Comparison of ENCODE assay signal across 1 cellular context in genomic region chr19:1275976-1276619, GRCh38.
TF ChIP-seq lines count a peak whose summit lies in the region.

No MANE protein-coding gene starts in this region.

TF ChIP-seq in K562, 482 proteins besides CTCF, POLR2A, EP300 and RAD21 (continued from another document and continues in another):
- no peak for TF ChIP-seq DLX4 (CRISPR knock-in tag; IDR thresholded peaks at IDR 0.05)
- TF ChIP-seq RFX7 (CRISPR knock-in tag; IDR thresholded peaks at IDR 0.05) = no peak
- TF ChIP-seq NR4A1 (CRISPR knock-in tag; IDR thresholded peaks at IDR 0.05) = peak; percentile 82; the same call in 1 of the 2 replicates
- no peak for TF ChIP-seq NR4A1 (tag; IDR thresholded peaks at IDR 0.05)
- TF ChIP-seq, protein P1, sequence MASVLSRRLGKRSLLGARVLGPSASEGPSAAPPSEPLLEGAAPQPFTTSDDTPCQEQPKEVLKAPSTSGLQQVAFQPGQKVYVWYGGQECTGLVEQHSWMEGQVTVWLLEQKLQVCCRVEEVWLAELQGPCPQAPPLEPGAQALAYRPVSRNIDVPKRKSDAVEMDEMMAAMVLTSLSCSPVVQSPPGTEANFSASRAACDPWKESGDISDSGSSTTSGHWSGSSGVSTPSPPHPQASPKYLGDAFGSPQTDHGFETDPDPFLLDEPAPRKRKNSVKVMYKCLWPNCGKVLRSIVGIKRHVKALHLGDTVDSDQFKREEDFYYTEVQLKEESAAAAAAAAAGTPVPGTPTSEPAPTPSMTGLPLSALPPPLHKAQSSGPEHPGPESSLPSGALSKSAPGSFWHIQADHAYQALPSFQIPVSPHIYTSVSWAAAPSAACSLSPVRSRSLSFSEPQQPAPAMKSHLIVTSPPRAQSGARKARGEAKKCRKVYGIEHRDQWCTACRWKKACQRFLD (CRISPR knock-in tag; IDR thresholded peaks at IDR 0.05) = peak; percentile 74
- TF ChIP-seq, protein P2, sequence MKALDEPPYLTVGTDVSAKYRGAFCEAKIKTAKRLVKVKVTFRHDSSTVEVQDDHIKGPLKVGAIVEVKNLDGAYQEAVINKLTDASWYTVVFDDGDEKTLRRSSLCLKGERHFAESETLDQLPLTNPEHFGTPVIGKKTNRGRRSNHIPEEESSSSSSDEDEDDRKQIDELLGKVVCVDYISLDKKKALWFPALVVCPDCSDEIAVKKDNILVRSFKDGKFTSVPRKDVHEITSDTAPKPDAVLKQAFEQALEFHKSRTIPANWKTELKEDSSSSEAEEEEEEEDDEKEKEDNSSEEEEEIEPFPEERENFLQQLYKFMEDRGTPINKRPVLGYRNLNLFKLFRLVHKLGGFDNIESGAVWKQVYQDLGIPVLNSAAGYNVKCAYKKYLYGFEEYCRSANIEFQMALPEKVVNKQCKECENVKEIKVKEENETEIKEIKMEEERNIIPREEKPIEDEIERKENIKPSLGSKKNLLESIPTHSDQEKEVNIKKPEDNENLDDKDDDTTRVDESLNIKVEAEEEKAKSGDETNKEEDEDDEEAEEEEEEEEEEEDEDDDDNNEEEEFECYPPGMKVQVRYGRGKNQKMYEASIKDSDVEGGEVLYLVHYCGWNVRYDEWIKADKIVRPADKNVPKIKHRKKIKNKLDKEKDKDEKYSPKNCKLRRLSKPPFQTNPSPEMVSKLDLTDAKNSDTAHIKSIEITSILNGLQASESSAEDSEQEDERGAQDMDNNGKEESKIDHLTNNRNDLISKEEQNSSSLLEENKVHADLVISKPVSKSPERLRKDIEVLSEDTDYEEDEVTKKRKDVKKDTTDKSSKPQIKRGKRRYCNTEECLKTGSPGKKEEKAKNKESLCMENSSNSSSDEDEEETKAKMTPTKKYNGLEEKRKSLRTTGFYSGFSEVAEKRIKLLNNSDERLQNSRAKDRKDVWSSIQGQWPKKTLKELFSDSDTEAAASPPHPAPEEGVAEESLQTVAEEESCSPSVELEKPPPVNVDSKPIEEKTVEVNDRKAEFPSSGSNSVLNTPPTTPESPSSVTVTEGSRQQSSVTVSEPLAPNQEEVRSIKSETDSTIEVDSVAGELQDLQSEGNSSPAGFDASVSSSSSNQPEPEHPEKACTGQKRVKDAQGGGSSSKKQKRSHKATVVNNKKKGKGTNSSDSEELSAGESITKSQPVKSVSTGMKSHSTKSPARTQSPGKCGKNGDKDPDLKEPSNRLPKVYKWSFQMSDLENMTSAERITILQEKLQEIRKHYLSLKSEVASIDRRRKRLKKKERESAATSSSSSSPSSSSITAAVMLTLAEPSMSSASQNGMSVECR (CRISPR knock-in tag; IDR thresholded peaks at IDR 0.05) = peak; percentile 23
- 0 out of 2 replicates have a peak, but pooled peaks have one; percentile 23 for TF ChIP-seq MIER1 (IDR thresholded peaks at IDR 0.05; ENCODE audit: low read depth)
- peak; percentile 81 for TF ChIP-seq ZBTB7A (IDR thresholded peaks at IDR 0.05; ENCODE audit: borderline replicate concordance, control insufficient read depth, low read depth, low read length)
- no peak for TF ChIP-seq NR2C2 (CRISPR knock-in tag; IDR thresholded peaks at IDR 0.05)
- TF ChIP-seq NR2C2 (tag; IDR thresholded peaks at IDR 0.05) = peak; percentile 78; the same call in 1 of the 2 replicates
- peak; percentile 40; the same call in 1 of the 2 replicates for TF ChIP-seq HOMEZ (CRISPR knock-in tag; IDR thresholded peaks at IDR 0.05)
- TF ChIP-seq, protein P3, sequence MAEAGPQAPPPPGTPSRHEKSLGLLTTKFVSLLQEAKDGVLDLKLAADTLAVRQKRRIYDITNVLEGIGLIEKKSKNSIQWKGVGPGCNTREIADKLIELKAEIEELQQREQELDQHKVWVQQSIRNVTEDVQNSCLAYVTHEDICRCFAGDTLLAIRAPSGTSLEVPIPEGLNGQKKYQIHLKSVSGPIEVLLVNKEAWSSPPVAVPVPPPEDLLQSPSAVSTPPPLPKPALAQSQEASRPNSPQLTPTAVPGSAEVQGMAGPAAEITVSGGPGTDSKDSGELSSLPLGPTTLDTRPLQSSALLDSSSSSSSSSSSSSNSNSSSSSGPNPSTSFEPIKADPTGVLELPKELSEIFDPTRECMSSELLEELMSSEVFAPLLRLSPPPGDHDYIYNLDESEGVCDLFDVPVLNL (CRISPR knock-in tag; IDR thresholded peaks at IDR 0.05; ENCODE audit: low read depth) = 0 out of 2 replicates have a peak, but pooled peaks have one; percentile 5
- TF ChIP-seq HSF4 (CRISPR knock-in tag; IDR thresholded peaks at IDR 0.05; ENCODE audit: borderline replicate concordance) = no peak
- TF ChIP-seq AFF4 (CRISPR knock-in tag; IDR thresholded peaks at IDR 0.05) = 0 out of 2 replicates have a peak, but pooled peaks have one; percentile 79
- 0 out of 4 replicates have a peak, but pooled peaks of 1 of the 2 experiments have one; percentile 77 for TF ChIP-seq TEAD1 (CRISPR knock-in tag; IDR thresholded peaks at IDR 0.05)
- TF ChIP-seq FOXO4 (CRISPR knock-in tag; IDR thresholded peaks at IDR 0.05) = no peak
- TF ChIP-seq HIVEP1 (CRISPR knock-in tag; IDR thresholded peaks at IDR 0.05) = 0 out of 2 replicates have a peak, but pooled peaks have one; percentile 33
- peak; percentile 57; the same call in 1 of the 2 replicates for TF ChIP-seq GABPB1 (CRISPR knock-in tag; IDR thresholded peaks at IDR 0.05)
- 0 out of 2 replicates have a peak, but pooled peaks have one; percentile 66 for TF ChIP-seq KLF6 (CRISPR knock-in tag; IDR thresholded peaks at IDR 0.05; ENCODE audit: borderline replicate concordance)
- TF ChIP-seq FOSL1 (tag; conservative IDR thresholded peaks at IDR 0.05) = no peak
- TF ChIP-seq CBX8 (IDR thresholded peaks at IDR 0.05; ENCODE audit: borderline replicate concordance, extremely low read depth, low read depth, low read length, poor library complexity, severe bottlenecking) = no peak
- TF ChIP-seq ZBTB8A (IDR thresholded peaks at IDR 0.05; ENCODE audit: partially characterized antibody) = no peak
- 0 out of 2 replicates have a peak, but pooled peaks have one; percentile 2 for TF ChIP-seq NFE2 (IDR thresholded peaks at IDR 0.05; ENCODE audit: low read depth)
- TF ChIP-seq MAZ (CRISPR knock-in tag; conservative IDR thresholded peaks at IDR 0.05 in 1 of 2, IDR thresholded peaks at IDR 0.05 in 1 of 2) = peak in 1 of 2 experiments; percentile 29; a peak in 2 of 4 replicates
- no peak for TF ChIP-seq NFYB (IDR thresholded peaks at IDR 0.05; ENCODE audit: extremely low read depth, insufficient read length)
- 0 out of 2 replicates have a peak, but pooled peaks have one; percentile 0 for TF ChIP-seq ETV5 (CRISPR knock-in tag; IDR thresholded peaks at IDR 0.05; ENCODE audit: low read depth)
- no peak for TF ChIP-seq HCFC1 (IDR thresholded peaks at IDR 0.05; ENCODE audit: low read depth, low read length)
- no peak for TF ChIP-seq ZNF146 (CRISPR knock-in tag; IDR thresholded peaks at IDR 0.05; ENCODE audit: unreplicated experiment)
- TF ChIP-seq, protein P4, sequence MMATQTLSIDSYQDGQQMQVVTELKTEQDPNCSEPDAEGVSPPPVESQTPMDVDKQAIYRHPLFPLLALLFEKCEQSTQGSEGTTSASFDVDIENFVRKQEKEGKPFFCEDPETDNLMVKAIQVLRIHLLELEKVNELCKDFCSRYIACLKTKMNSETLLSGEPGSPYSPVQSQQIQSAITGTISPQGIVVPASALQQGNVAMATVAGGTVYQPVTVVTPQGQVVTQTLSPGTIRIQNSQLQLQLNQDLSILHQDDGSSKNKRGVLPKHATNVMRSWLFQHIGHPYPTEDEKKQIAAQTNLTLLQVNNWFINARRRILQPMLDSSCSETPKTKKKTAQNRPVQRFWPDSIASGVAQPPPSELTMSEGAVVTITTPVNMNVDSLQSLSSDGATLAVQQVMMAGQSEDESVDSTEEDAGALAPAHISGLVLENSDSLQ (IDR thresholded peaks at IDR 0.05) = no peak
- TF ChIP-seq ZNF311 (CRISPR knock-in tag; IDR thresholded peaks at IDR 0.05) = no peak
- TF ChIP-seq ZC3H11A (IDR thresholded peaks at IDR 0.05; ENCODE audit: low read depth, low read length) = no peak
- no peak for TF ChIP-seq HINFP (tag; conservative IDR thresholded peaks at IDR 0.05; ENCODE audit: low read depth)
- TF ChIP-seq PHF21A (IDR thresholded peaks at IDR 0.05; ENCODE audit: borderline replicate concordance, low read depth) = no peak
- peak in 1 of 2 experiments; percentile 6; a peak in 1 of 4 replicates for TF ChIP-seq FOXK2 (conservative IDR thresholded peaks at IDR 0.05 in 1 of 2, IDR thresholded peaks at IDR 0.05 in 1 of 2; ENCODE audit: low read depth in 2 of 2)
- TF ChIP-seq CHD2 (IDR thresholded peaks at IDR 0.05; ENCODE audit: low read depth, low read length) = no peak
- TF ChIP-seq U2AF2 (optimal IDR thresholded peaks at IDR 0.05; ENCODE audit: low read depth, low read length) = no peak
- TF ChIP-seq, protein P5, sequence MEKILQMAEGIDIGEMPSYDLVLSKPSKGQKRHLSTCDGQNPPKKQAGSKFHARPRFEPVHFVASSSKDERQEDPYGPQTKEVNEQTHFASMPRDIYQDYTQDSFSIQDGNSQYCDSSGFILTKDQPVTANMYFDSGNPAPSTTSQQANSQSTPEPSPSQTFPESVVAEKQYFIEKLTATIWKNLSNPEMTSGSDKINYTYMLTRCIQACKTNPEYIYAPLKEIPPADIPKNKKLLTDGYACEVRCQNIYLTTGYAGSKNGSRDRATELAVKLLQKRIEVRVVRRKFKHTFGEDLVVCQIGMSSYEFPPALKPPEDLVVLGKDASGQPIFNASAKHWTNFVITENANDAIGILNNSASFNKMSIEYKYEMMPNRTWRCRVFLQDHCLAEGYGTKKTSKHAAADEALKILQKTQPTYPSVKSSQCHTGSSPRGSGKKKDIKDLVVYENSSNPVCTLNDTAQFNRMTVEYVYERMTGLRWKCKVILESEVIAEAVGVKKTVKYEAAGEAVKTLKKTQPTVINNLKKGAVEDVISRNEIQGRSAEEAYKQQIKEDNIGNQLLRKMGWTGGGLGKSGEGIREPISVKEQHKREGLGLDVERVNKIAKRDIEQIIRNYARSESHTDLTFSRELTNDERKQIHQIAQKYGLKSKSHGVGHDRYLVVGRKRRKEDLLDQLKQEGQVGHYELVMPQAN (IDR thresholded peaks at IDR 0.05; ENCODE audit: borderline replicate concordance) = peak; percentile 89; the same call in 1 of the 2 replicates
- TF ChIP-seq KHSRP (IDR thresholded peaks at IDR 0.05) = no peak
- no peak for TF ChIP-seq NCOA4 (IDR thresholded peaks at IDR 0.05; ENCODE audit: partially characterized antibody)
